In genomic region chr1:233331676-233332519, GRCh38 we compare ENCODE assay signal across 22 cellular contexts. TPM values are rescaled to one million over a fixed set of nuclear protein-coding genes. Genes with fewer than 3 reads are reported as not detected.
DNase-seq lines count a peak whose midpoint lies in the region; ATAC-seq and TF ChIP-seq lines count a peak whose summit lies in the region.
"Had no signal": no experiment of that assay in that cellular context is flagged by ENCODE, and none has a peak within 500 bp of the region (broad histone marks: within the 10 kb centered on the region; RNA-seq: fewer than 3 reads in every experiment).

No MANE protein-coding gene starts in this region.

- in situ Hi-C loops in mammary epithelial cell (cut with MboI; ENCODE audit: low sequenced_read_pairs in 2 of 2), result no loop called here

- H3K4me1 ChIP-seq in PC-9 (replicated peaks; ENCODE audit: insufficient read depth), result peaks cover 25% of the 10 kb centered on the region
- peaks cover 28% of the 10 kb centered on the region for H3K4me1 ChIP-seq in mammary epithelial cell (ENCODE audit: insufficient read depth, low read length)
- no peaks in the 10 kb centered on the region for H3K4me1 ChIP-seq in psoas muscle

- TF ChIP-seq CTCF in PC-9 (conservative IDR thresholded peaks at IDR 0.05) (no peak), mammary epithelial cell (conservative IDR thresholded peaks at IDR 0.05 in 1 of 2, IDR thresholded peaks at IDR 0.05 in 1 of 2; ENCODE audit: extremely low read depth in 1 of 2, insufficient read depth in 1 of 2, low read depth in 1 of 2, low read length in 2 of 2) (no peak), chondrocyte (IDR thresholded peaks at IDR 0.05) (no peak), psoas muscle (IDR thresholded peaks at IDR 0.05) (no peak)

- no peaks in the 10 kb centered on the region for H3K9me2 ChIP-seq in PC-9 (ENCODE audit: insufficient read depth)

- H3K79me2 ChIP-seq in PC-9 (ENCODE audit: low read depth) (peaks cover 74% of the 10 kb centered on the region), mammary epithelial cell (ENCODE audit: insufficient read depth, low read length) (peaks cover 65% of the 10 kb centered on the region)

- no peak overlapping the region for H3K4me3 ChIP-seq in PC-9
- H3K4me3 ChIP-seq in mammary epithelial cell (replicated peaks in 1 of 3; ENCODE audit: insufficient read depth in 1 of 3, low read depth in 2 of 3, low read length in 3 of 3), result no peak overlapping the region
- no peak overlapping the region for H3K4me3 ChIP-seq in psoas muscle
- H3K4me3 ChIP-seq: HAP-1, MG63, Peyer's patch had no signal

- dilution Hi-C loops in mammary epithelial cell (cut with HindIII; ENCODE audit: low sequenced_read_pairs), result no loop called here

- H3K9me3 ChIP-seq in PC-9 (ENCODE audit: insufficient read depth, low read depth), result no peaks in the 10 kb centered on the region
- no peaks in the 10 kb centered on the region for H3K9me3 ChIP-seq in mammary epithelial cell (replicated peaks; ENCODE audit: insufficient read depth, low read length)
- H3K9me3 ChIP-seq in psoas muscle, result no peaks in the 10 kb centered on the region
- H3K9me3 ChIP-seq: HAP-1, MG63, Peyer's patch had no signal

- H3K36me3 ChIP-seq in PC-9 (ENCODE audit: low read depth) (no peaks in the 10 kb centered on the region), mammary epithelial cell (ENCODE audit: insufficient read depth, low read length) (no peaks in the 10 kb centered on the region), psoas muscle (ENCODE audit: insufficient read depth in 1 of 2, low read depth in 1 of 2) (no peaks in the 10 kb centered on the region)
- H3K36me3 ChIP-seq: HAP-1, MG63, Peyer's patch had no signal

- 51% methylated on average over 7 of the region's 8 CpGs for WGBS in mammary epithelial cell (ENCODE audit: low coverage, missing lambda C conversion rate)
- WGBS in psoas muscle, 3 donors, result 68 to 73% (median 73%) methylated on average over 8 of the region's 8 CpGs

- peaks cover 30% of the 10 kb centered on the region for H3K27me3 Mint-ChIP-seq in chondrocyte (ENCODE audit: low read depth)

- BruUV-seq in PC-9 (replicated peaks; lab: Mats Ljungman, UMichigan), result no TSS peak
- no TSS peak for BruUV-seq in mammary epithelial cell (replicated peaks; lab: Mats Ljungman, UMichigan)

- POLR2A ChIA-PET in PC-9 (lab: Charles Lee; ENCODE audit: unreplicated experiment), result interaction anchor here (0.5 to 0.7 kb wide), 2 partner anchors 1042 to 1790 kb away, joined by 3 to 9 read pairs; partner anchors contain the start of gene COA6

- peaks cover 6% of the 10 kb centered on the region for H3K4me1 Mint-ChIP-seq in chondrocyte (ENCODE audit: low read depth)

- no peaks in the 10 kb centered on the region; the same call in 1 of the 2 replicates for H4K20me1 ChIP-seq in PC-9 (ENCODE audit: insufficient read depth)
- H4K20me1 ChIP-seq in mammary epithelial cell (ENCODE audit: insufficient read depth, low read length), result no peaks in the 10 kb centered on the region

- H3F3A ChIP-seq in PC-9 (ENCODE audit: insufficient read depth, low read depth), result no peaks in the 10 kb centered on the region

- no peaks in the 10 kb centered on the region for H3K36me3 Mint-ChIP-seq in chondrocyte (ENCODE audit: low read depth)
- H3K36me3 Mint-ChIP-seq: CD8-positive, alpha-beta T cell had no signal

- no peak overlapping the region for H3K9ac ChIP-seq in mammary epithelial cell (ENCODE audit: insufficient read depth, low read length)

- H3K27ac ChIP-seq in PC-9, result no peak overlapping the region
- no peak overlapping the region for H3K27ac ChIP-seq in mammary epithelial cell (ENCODE audit: insufficient read depth, low read depth, low read length)
- no peak overlapping the region for H3K27ac ChIP-seq in psoas muscle
- H3K27ac ChIP-seq: Peyer's patch had no signal

- no peak for ATAC-seq in psoas muscle
- no peak for ATAC-seq in GM21367 (IDR thresholded peaks at IDR 0.05; ENCODE audit: unreplicated experiment)
- ATAC-seq: CD8-positive, alpha-beta T cell; SK-N-SH treated with all-trans-retinoic acid at 6 μM for 48 hours had no signal

- H2AFZ ChIP-seq in PC-9 (no peak overlapping the region), mammary epithelial cell (ENCODE audit: low read depth, low read length) (peak overlapping the region; percentile 64)

- H3K9me3 Mint-ChIP-seq in chondrocyte (ENCODE audit: low read depth), result no peaks in the 10 kb centered on the region
- H3K9me3 Mint-ChIP-seq: CD8-positive, alpha-beta T cell; T-helper 1 cell treated with Interleukin-12 subunit alpha and Interleukin-12 subunit beta and Interleukin-4 antibody, amounts not matched to agents 30 μg/mL and 1 μg/mL, for 36 hours had no signal

- no peak overlapping the region for H3K4me3 Mint-ChIP-seq in chondrocyte (ENCODE audit: unreplicated experiment)
- H3K4me3 Mint-ChIP-seq: CD8-positive, alpha-beta T cell; T-helper 1 cell treated with Interleukin-12 subunit alpha and Interleukin-12 subunit beta and Interleukin-4 antibody, amounts not matched to agents 30 μg/mL and 1 μg/mL, for 36 hours had no signal

- CTCF ChIA-PET in PC-9 (lab: Charles Lee), result no interaction called here
- CTCF ChIA-PET in mammary epithelial cell (lab: Charles Lee; ENCODE audit: low non-redundant PET), result no interaction called here

- intact Hi-C loops in PC-9 (cut with micrococcal nuclease; ENCODE audit: unreplicated experiment) (no loop called here), mammary epithelial cell (cut with micrococcal nuclease) (no loop called here), psoas muscle (cut with DNase I) (no loop called here)

- H3K27me3 ChIP-seq in PC-9 (ENCODE audit: insufficient read depth, low read depth) (no peaks in the 10 kb centered on the region), mammary epithelial cell (ENCODE audit: insufficient read depth, low read length) (no peaks in the 10 kb centered on the region), psoas muscle (ENCODE audit: insufficient read depth in 3 of 3, low read length in 2 of 3) (peaks cover 2 to 29% (median 3%) of the 10 kb centered on the region in 3 donors)
- H3K27me3 ChIP-seq: MG63, Peyer's patch had no signal

- DNase-seq in SIG-M5 treated with dmso at 0.1 percent for 504 hours (lab: John Stamatoyannopoulos, UW; ENCODE audit: unreplicated experiment) (peak; percentile 37), SIG-M5 (lab: John Stamatoyannopoulos, UW) (no peak), PC-9 (no peak), mammary epithelial cell (no peak), chondrocyte (ENCODE audit: low spot score) (no peak), RPMI8226 (no peak), psoas muscle (no peak)
- DNase-seq: 8988T; CD8-positive, alpha-beta T cell; DMS79; KG1; MG63; NCI-H1417 treated with DMSO at 0.1 percent for 48 hours; NCI-H1930; NCI-H526 treated with DMSO at 0.1 percent for 48 hours; NK-92 treated with Interleukin-12 subunit alpha and Interleukin-12 subunit beta, amount 100 ng/mL, for 24 hours; Peyer's patch; Right ventricle myocardium superior had no signal

- peak overlapping the region; percentile 96 for H3K4me2 ChIP-seq in PC-9
- H3K4me2 ChIP-seq in mammary epithelial cell (ENCODE audit: insufficient read depth, low read depth, low read length), result peak overlapping the region; percentile 41

- H3K27ac Mint-ChIP-seq in chondrocyte (ENCODE audit: unreplicated experiment), result no peak overlapping the region
- H3K27ac Mint-ChIP-seq: CD8-positive, alpha-beta T cell; T-helper 1 cell treated with Interleukin-12 subunit alpha and Interleukin-12 subunit beta and Interleukin-4 antibody, amounts not matched to agents 30 μg/mL and 1 μg/mL, for 36 hours had no signal

RNA-seq across cellular contexts. Expression of gene MAP3K21, which starts 4.4 kb away (rescaled TPM):
- total RNA-seq in PC-9 (2021), result 18.2 and 18.3 TPM in 2 replicates
- 1 to 10 TPM; 6.3 to 8.5 TPM for total RNA-seq in mammary epithelial cell
- polyA plus RNA-seq in mammary epithelial cell, result 6.8 TPM
- 11.5 TPM for polyA minus RNA-seq in mammary epithelial cell
- 0.17 to 0.25 TPM (median 0.18 TPM) in 3 replicates for total RNA-seq in chondrocyte
- under 1 TPM; 0.11 to 0.49 (median 0.18) TPM for total RNA-seq in psoas muscle
- polyA plus RNA-seq in psoas muscle, result under 1 TPM; 0.04 to 0.20 (median 0.06) TPM

RNA-seq across cellular contexts. Expression of gene PCNX2, which starts 36.4 kb away (rescaled TPM):
- total RNA-seq in PC-9 (2021) (18.6 and 20.3 TPM in 2 replicates), mammary epithelial cell (10 to 100 TPM; 41.1 to 67.5 TPM), chondrocyte (9.5 to 18.5 TPM (median 12.0 TPM) in 3 replicates), psoas muscle (1 to 10 TPM in 1 of 4 donors, under 1 TPM in 3; 0.22 to 1.1 (median 0.68) TPM)
- polyA plus RNA-seq in mammary epithelial cell (16.5 TPM), psoas muscle (under 1 TPM; 0.16 to 0.82 (median 0.21) TPM)
- 94.3 TPM for polyA minus RNA-seq in mammary epithelial cell
